21 cellular contexts compared by ENCODE assay signal in genomic region chr3:67832807-67833206, GRCh38.
DNase-seq lines count a peak whose midpoint lies in the region; ATAC-seq and TF ChIP-seq lines count a peak whose summit lies in the region.
"Had no signal": no experiment of that assay in that cellular context is flagged by ENCODE, and none has a peak within 500 bp of the region (broad histone marks: within the 10 kb centered on the region; RNA-seq: fewer than 3 reads in every experiment).

No MANE protein-coding gene starts in this region.

- H3K27me3 Mint-ChIP-seq in CD8-positive, alpha-beta T cell (ENCODE audit: low read depth): peaks cover 2% of the 10 kb centered on the region
- H3K27me3 Mint-ChIP-seq: IgD-negative memory B cell had no signal

- CTCF ChIA-PET in CD8-positive, alpha-beta T cell (lab: Charles Lee): no interaction called here

- no peak overlapping the region for H3K4me3 Mint-ChIP-seq in CD8-positive, alpha-beta T cell
- H3K4me3 Mint-ChIP-seq: B cell; CD8-positive, alpha-beta memory T cell; GM23338; IgD-negative memory B cell had no signal

- H3K4me3 ChIP-seq in MG63: no peak overlapping the region
- no peak overlapping the region for H3K4me3 ChIP-seq in CD8-positive, alpha-beta T cell (ENCODE audit: low read depth, low read length)
- H3K4me3 ChIP-seq: BLaER1 treated with 17β-estradiol and CSF1 and Interleukin-3, amounts not matched to agents 10 nM and 100 nM; GM23338 had no signal

- H3K27ac ChIP-seq in foreskin keratinocyte: no peak overlapping the region
- H3K27ac ChIP-seq in CD8-positive, alpha-beta T cell (ENCODE audit: low read depth, low read length): no peak overlapping the region
- H3K27ac ChIP-seq: BLaER1 treated with 17β-estradiol and CSF1 and Interleukin-3, amounts not matched to agents 10 nM and 100 nM had no signal

- H3K36me3 Mint-ChIP-seq in CD8-positive, alpha-beta T cell: peaks cover 16% of the 10 kb centered on the region

- H3K36me3 ChIP-seq in MG63: no peaks in the 10 kb centered on the region
- H3K36me3 ChIP-seq in CD8-positive, alpha-beta T cell (ENCODE audit: insufficient read depth, low read length): no peaks in the 10 kb centered on the region
- H3K36me3 ChIP-seq: BLaER1 treated with 17β-estradiol and CSF1 and Interleukin-3, amounts not matched to agents 10 nM and 100 nM had no signal

- ATAC-seq in foreskin keratinocyte (no peak), HG03460 (IDR thresholded peaks at IDR 0.05; ENCODE audit: unreplicated experiment) (no peak)
- no peak for ATAC-seq in CD8-positive, alpha-beta T cell
- ATAC-seq: GM23338, HepG2 had no signal

- peak; percentile 18 for DNase-seq in ELR (ENCODE audit: low read depth)
- DNase-seq in MG63: peak; percentile 3
- DNase-seq in amniotic epithelial cell (ENCODE audit: low read depth): peak; percentile 5
- DNase-seq in foreskin keratinocyte: peak; percentile 0 to 33
- no peak for DNase-seq in CD8-positive, alpha-beta T cell
- no peak for DNase-seq in NK-92 (lab: John Stamatoyannopoulos, UW; ENCODE audit: unreplicated experiment)
- no peak for DNase-seq in SKM-1 (lab: John Stamatoyannopoulos, UW; ENCODE audit: unreplicated experiment)
- DNase-seq: 8988T; CD8-positive, alpha-beta memory T cell; COR-L47; DMS 273 treated with DMSO at 0.1 percent for 48 hours; DMS53; DND-41; EL; HCEC 1CT had no signal

- H3K27me3 ChIP-seq in MG63 (no peaks in the 10 kb centered on the region), foreskin keratinocyte (no peaks in the 10 kb centered on the region)
- H3K27me3 ChIP-seq in CD8-positive, alpha-beta T cell (ENCODE audit: insufficient read depth, low read length): no peaks in the 10 kb centered on the region
- H3K27me3 ChIP-seq: BLaER1 treated with 17β-estradiol and CSF1 and Interleukin-3, amounts not matched to agents 10 nM and 100 nM had no signal

- H3K9me3 ChIP-seq in MG63: no peaks in the 10 kb centered on the region
- H3K9me3 ChIP-seq in CD8-positive, alpha-beta T cell (ENCODE audit: low read length): no peaks in the 10 kb centered on the region

- no peaks in the 10 kb centered on the region for H3K4me1 Mint-ChIP-seq in CD8-positive, alpha-beta T cell (ENCODE audit: low read depth)
- H3K4me1 Mint-ChIP-seq: B cell; CD8-positive, alpha-beta memory T cell; GM23338; IgD-negative memory B cell had no signal

- no peak overlapping the region for H3K27ac Mint-ChIP-seq in CD8-positive, alpha-beta T cell
- H3K27ac Mint-ChIP-seq: B cell; CD8-positive, alpha-beta memory T cell; GM23338; IgD-negative memory B cell had no signal

- no peaks in the 10 kb centered on the region for H3K4me1 ChIP-seq in foreskin keratinocyte
- no peaks in the 10 kb centered on the region for H3K4me1 ChIP-seq in CD8-positive, alpha-beta T cell (ENCODE audit: insufficient read depth, low read length)
- H3K4me1 ChIP-seq: BLaER1 treated with 17β-estradiol and CSF1 and Interleukin-3, amounts not matched to agents 10 nM and 100 nM had no signal

- POLR2A ChIA-PET in CD8-positive, alpha-beta T cell (lab: Charles Lee): no interaction called here

- intact Hi-C loops in CD8-positive, alpha-beta T cell (cut with DNase I, micrococcal nuclease): no loop called here

- no peak for TF ChIP-seq CTCF in foreskin keratinocyte (conservative IDR thresholded peaks at IDR 0.05)
- no peak for TF ChIP-seq CTCF in CD8-positive, alpha-beta T cell (IDR thresholded peaks at IDR 0.05)

- H3K9me3 Mint-ChIP-seq in CD8-positive, alpha-beta T cell: peaks cover 15% of the 10 kb centered on the region

Comparison
In these comparisons a context has a peak if more than half of its experiments do, and no peak if none do; other contexts are left out.
1. DNase-seq: peak in ELR (single experiment), MG63 (single experiment), amniotic epithelial cell (single experiment) and foreskin keratinocyte (2 of 2); none in CD8-positive, alpha-beta T cell (0 of 7), NK-92 (single experiment) and SKM-1 (single experiment).